Comparison of ENCODE assay signal across 8 cellular contexts in genomic region chr3:60555704-60556340, GRCh38.
DNase-seq lines count a peak whose midpoint lies in the region; ATAC-seq and TF ChIP-seq lines count a peak whose summit lies in the region.

No MANE protein-coding gene starts in this region.

- ATAC-seq in GM19395 (IDR thresholded peaks at IDR 0.05; ENCODE audit: unreplicated experiment) = peak; percentile 85
- ATAC-seq in HG03066 (IDR thresholded peaks at IDR 0.05; ENCODE audit: low read depth, unreplicated experiment) = peak; percentile 91

- no peak for TF ChIP-seq EP300 in stomach (IDR thresholded peaks at IDR 0.05)
- no peak for TF ChIP-seq EP300 in esophagus muscularis mucosa (IDR thresholded peaks at IDR 0.05)

- no peaks in the 10 kb centered on the region for H3K27me3 ChIP-seq in stomach
- no peaks in the 10 kb centered on the region for H3K27me3 ChIP-seq in esophagus muscularis mucosa

- TF ChIP-seq POLR2A in stomach (IDR thresholded peaks at IDR 0.05) (no peak), esophagus muscularis mucosa (IDR thresholded peaks at IDR 0.05; ENCODE audit: low read depth) (no peak)

- no peaks in the 10 kb centered on the region for H3K4me1 ChIP-seq in stomach
- no peaks in the 10 kb centered on the region for H3K4me1 ChIP-seq in esophagus muscularis mucosa

- H3K4me3 ChIP-seq in astrocyte of the cerebellum (ENCODE audit: low read depth, low read length) (no peak overlapping the region), stomach (no peak overlapping the region), esophagus muscularis mucosa (no peak overlapping the region)

- peak; percentile 26 for DNase-seq in AG08395 (ENCODE audit: low spot score)
- peak; percentile 57 for DNase-seq in astrocyte of the cerebellum (ENCODE audit: low read depth)
- no peak for DNase-seq in stomach
- DNase-seq in esophagus muscularis mucosa (ENCODE audit: extremely low spot score) = no peak
- DNase-seq in activated naive CD4-positive, alpha-beta T cell (lab: John Stamatoyannopoulos, UW) = no peak
- DNase-seq in head of caudate nucleus = no peak

- no peak for TF ChIP-seq CTCF in astrocyte of the cerebellum (IDR thresholded peaks at IDR 0.05; ENCODE audit: low read depth, low read length, missing control alignments)
- TF ChIP-seq CTCF in stomach (IDR thresholded peaks at IDR 0.05) = no peak
- no peak for TF ChIP-seq CTCF in esophagus muscularis mucosa (IDR thresholded peaks at IDR 0.05)

- no peaks in the 10 kb centered on the region for H3K36me3 ChIP-seq in stomach
- H3K36me3 ChIP-seq in esophagus muscularis mucosa = no peaks in the 10 kb centered on the region

- in situ Hi-C loops in astrocyte of the cerebellum (cut with HindIII; ENCODE audit: low sequenced_read_pairs) = no loop called here

- intact Hi-C loops in stomach (cut with DNase I; ENCODE audit: low total_unique reads) (no loop called here), esophagus muscularis mucosa (cut with DNase I) (no loop called here), head of caudate nucleus (cut with DNase I) (no loop called here)

- H3K27ac ChIP-seq in stomach (no peak overlapping the region), esophagus muscularis mucosa (replicated peaks in 1 of 4) (no peak overlapping the region)

- WGBS in stomach, 5 donors = 69 to 77% (median 72%) methylated on average over 4 of the region's 4 CpGs
- WGBS in esophagus muscularis mucosa = 47% methylated on average over 4 of the region's 4 CpGs

- no peaks in the 10 kb centered on the region for H3K9me3 ChIP-seq in stomach
- no peaks in the 10 kb centered on the region for H3K9me3 ChIP-seq in esophagus muscularis mucosa

Comparison
In these comparisons a context has a peak if more than half of its experiments do, and no peak if none do; other contexts are left out.
1. DNase-seq: peak in AG08395 (single experiment) and astrocyte of the cerebellum (single experiment); none in stomach (single experiment), esophagus muscularis mucosa (single experiment), activated naive CD4-positive, alpha-beta T cell (0 of 4) and head of caudate nucleus (0 of 42).